ENCODE assay signal across 17 cellular contexts in the genomic region with DNA sequence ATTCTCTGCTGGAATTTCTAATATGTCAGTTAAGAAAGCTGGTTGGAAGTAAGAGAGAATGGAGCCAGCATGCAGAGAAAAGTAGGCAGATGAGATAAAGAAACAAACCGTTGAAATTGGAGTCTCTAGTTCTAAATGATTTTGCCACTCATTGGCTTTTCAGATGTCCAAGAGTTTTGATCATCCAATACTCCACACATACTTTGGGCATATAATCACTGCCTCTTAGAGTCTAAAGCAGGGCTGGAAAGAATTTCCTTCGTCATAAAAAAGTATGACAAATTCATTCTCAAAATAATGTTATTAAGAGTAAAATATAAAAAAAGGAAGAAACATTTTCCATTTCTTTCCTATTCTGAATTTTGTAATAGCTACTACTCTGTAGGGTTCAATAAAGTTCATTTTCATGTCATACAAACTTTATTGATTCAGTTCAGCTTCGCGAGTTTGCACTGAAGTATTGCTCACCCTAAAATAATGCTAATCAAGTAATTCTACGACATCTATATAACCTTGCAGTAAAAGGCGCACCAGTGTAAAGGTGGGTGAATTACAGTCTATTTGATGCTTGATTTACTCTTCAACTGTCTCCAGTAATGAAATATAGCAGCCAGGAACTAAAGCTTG.
DNase-seq lines count a peak whose midpoint lies in the region; ATAC-seq and TF ChIP-seq lines count a peak whose summit lies in the region.
"Had no signal": no experiment of that assay in that cellular context is flagged by ENCODE, and none has a peak within 500 bp of the region (broad histone marks: within the 10 kb centered on the region; RNA-seq: fewer than 3 reads in every experiment).

No MANE protein-coding gene starts in this region.

- no peaks in the 10 kb centered on the region for H3K4me1 Mint-ChIP-seq in neural progenitor cell
- H3K4me1 Mint-ChIP-seq: GM23338, IgD-negative memory B cell had no signal

- H3K27me3 Mint-ChIP-seq in neural progenitor cell (ENCODE audit: insufficient read depth, low read depth): no peaks in the 10 kb centered on the region
- H3K27me3 Mint-ChIP-seq: CD4-positive, alpha-beta T cell; IgD-negative memory B cell had no signal

- DNase-seq in A673 (ENCODE audit: low spot score) (peak; percentile 6), DND-41 (no peak), neural progenitor cell (ENCODE audit: low spot score) (no peak), mesendoderm (no peak)
- DNase-seq in activated CD4-positive, alpha-beta T cell treated with anti-CD3 and anti-CD28 coated beads for 1 hour: no peak
- DNase-seq: AML-193; Caco-2; CD4-positive, alpha-beta T cell; DMS79; HCEC 1CT; KBM-7 had no signal

- ATAC-seq in DND-41 (ENCODE audit: insufficient read depth, low read depth) (no peak), HG02884 (IDR thresholded peaks at IDR 0.05; ENCODE audit: unreplicated experiment) (no peak)
- ATAC-seq: GM23338 had no signal

- no peak for TF ChIP-seq CTCF in A673 (conservative IDR thresholded peaks at IDR 0.05; ENCODE audit: low read depth, low read length)
- no peak for TF ChIP-seq CTCF in DND-41 (IDR thresholded peaks at IDR 0.05; ENCODE audit: borderline replicate concordance, extremely low read depth, low read length, poor library complexity, severe bottlenecking)
- TF ChIP-seq CTCF in OCI-LY1 (IDR thresholded peaks at IDR 0.05; ENCODE audit: low read length): no peak
- no peak for TF ChIP-seq CTCF in neural progenitor cell (IDR thresholded peaks at IDR 0.05)

- H3K9me3 ChIP-seq in A673 (ENCODE audit: low read depth, low read length, poor library complexity, severe bottlenecking): no peaks in the 10 kb centered on the region
- no peaks in the 10 kb centered on the region for H3K9me3 ChIP-seq in DND-41 (ENCODE audit: insufficient read depth, low read length, severe bottlenecking)
- H3K9me3 ChIP-seq in OCI-LY1 (ENCODE audit: low read length): no peaks in the 10 kb centered on the region
- no peaks in the 10 kb centered on the region for H3K9me3 ChIP-seq in neural progenitor cell (ENCODE audit: low read depth)
- H3K9me3 ChIP-seq: Caco-2 had no signal

- no peaks in the 10 kb centered on the region; the same call in 1 of the 2 replicates for H3F3A ChIP-seq in OCI-LY1 (ENCODE audit: insufficient read depth, low read length)
- H3F3A ChIP-seq in neural progenitor cell (ENCODE audit: low read depth): no peaks in the 10 kb centered on the region

- POLR2A ChIA-PET in A673 (lab: Charles Lee; ENCODE audit: low non-redundant PET): no interaction called here

- no TSS peak for BruUV-seq in A673 (replicated peaks; lab: Mats Ljungman, UMichigan)

- no peak overlapping the region for H3K4me3 ChIP-seq in A673 (ENCODE audit: low read depth, low read length, poor library complexity, severe bottlenecking)
- no peak overlapping the region for H3K4me3 ChIP-seq in DND-41 (ENCODE audit: low read depth in 1 of 2, low read length in 2 of 2)
- no peak overlapping the region for H3K4me3 ChIP-seq in OCI-LY1 (ENCODE audit: low read depth, low read length, poor library complexity, severe bottlenecking)
- H3K4me3 ChIP-seq in neural progenitor cell: no peak overlapping the region
- H3K4me3 ChIP-seq in mesendoderm (ENCODE audit: low read length): no peak overlapping the region
- H3K4me3 ChIP-seq: GM23338 had no signal

- no peak overlapping the region for H2AK5ac ChIP-seq in mesendoderm (ENCODE audit: low read length)

- no peak overlapping the region for H4K5ac ChIP-seq in mesendoderm (ENCODE audit: low read length)

- no peak overlapping the region for H2BK15ac ChIP-seq in mesendoderm (replicated peaks; ENCODE audit: low read depth)

- no peaks in the 10 kb centered on the region for H3K79me2 ChIP-seq in DND-41 (ENCODE audit: insufficient read depth, low read length)
- no peaks in the 10 kb centered on the region for H3K79me2 ChIP-seq in OCI-LY1 (ENCODE audit: insufficient read depth, low read length)
- no peaks in the 10 kb centered on the region for H3K79me2 ChIP-seq in neural progenitor cell (ENCODE audit: low read depth)
- H3K79me2 ChIP-seq in mesendoderm (ENCODE audit: control insufficient read depth, insufficient read depth, low read length): no peaks in the 10 kb centered on the region

- H3K79me1 ChIP-seq in mesendoderm (ENCODE audit: low read length): no peaks in the 10 kb centered on the region

- H3K9ac ChIP-seq in DND-41 (ENCODE audit: low read depth, low read length) (no peak overlapping the region), OCI-LY1 (ENCODE audit: low read length) (no peak overlapping the region), neural progenitor cell (no peak overlapping the region), mesendoderm (ENCODE audit: low read length) (no peak overlapping the region)

- H3K36me3 Mint-ChIP-seq in neural progenitor cell: no peaks in the 10 kb centered on the region
- H3K36me3 Mint-ChIP-seq: IgD-negative memory B cell had no signal

- no peak overlapping the region for H4K8ac ChIP-seq in mesendoderm (ENCODE audit: low read depth, low read length)

- no peaks in the 10 kb centered on the region for H3K9me3 Mint-ChIP-seq in neural progenitor cell
- H3K9me3 Mint-ChIP-seq: CD4-positive, alpha-beta T cell had no signal

- no peaks in the 10 kb centered on the region for H3K27me3 ChIP-seq in A673 (replicated peaks; ENCODE audit: insufficient read depth, low read depth, low read length, poor library complexity)
- H3K27me3 ChIP-seq in DND-41 (ENCODE audit: insufficient read depth, low read length, poor library complexity): no peaks in the 10 kb centered on the region
- no peaks in the 10 kb centered on the region for H3K27me3 ChIP-seq in OCI-LY1 (ENCODE audit: insufficient read depth, low read length)
- H3K27me3 ChIP-seq in neural progenitor cell: no peaks in the 10 kb centered on the region
- no peaks in the 10 kb centered on the region for H3K27me3 ChIP-seq in mesendoderm (ENCODE audit: insufficient read depth, low read length, poor library complexity)

- H3K23ac ChIP-seq in mesendoderm (ENCODE audit: low read length): no peak overlapping the region

- H2BK120ac ChIP-seq in mesendoderm (ENCODE audit: low read depth, low read length): no peak overlapping the region

- H3K27ac ChIP-seq in A673 (ENCODE audit: low read depth, low read length, poor library complexity, severe bottlenecking): no peak overlapping the region
- H3K27ac ChIP-seq in DND-41 (ENCODE audit: low read length): no peak overlapping the region
- H3K27ac ChIP-seq in OCI-LY1 (ENCODE audit: low read depth, low read length, poor library complexity, severe bottlenecking): no peak overlapping the region
- no peak overlapping the region for H3K27ac ChIP-seq in neural progenitor cell
- no peak overlapping the region for H3K27ac ChIP-seq in mesendoderm (ENCODE audit: low read depth, low read length)
- H3K27ac ChIP-seq: C4-2B, HL-60 had no signal

- CTCF ChIA-PET in A673 (lab: Charles Lee): no interaction called here

- H3K18ac ChIP-seq in mesendoderm (ENCODE audit: low read length): no peak overlapping the region

- WGBS in mesendoderm (ENCODE audit: extremely low coverage, insufficient coverage, low lambda C conversion rate): no CpG with 5 or more reads among the region's 6 CpGs

- peak overlapping the region; percentile 12; the same call in 1 of the 2 replicates for H2AFZ ChIP-seq in DND-41 (ENCODE audit: low read depth, low read length)
- H2AFZ ChIP-seq in OCI-LY1 (ENCODE audit: low read length): peak overlapping the region; percentile 0; the same call in 1 of the 2 replicates
- H2AFZ ChIP-seq in neural progenitor cell (replicated peaks): peak overlapping the region; percentile 32
- H2AFZ ChIP-seq: GM23338 had no signal

- intact Hi-C loops in A673 (cut with micrococcal nuclease; ENCODE audit: unreplicated experiment): no loop called here

- H4K20me1 ChIP-seq in DND-41 (ENCODE audit: insufficient read depth, low read length) (no peaks in the 10 kb centered on the region), OCI-LY1 (ENCODE audit: insufficient read depth, low read length) (no peaks in the 10 kb centered on the region), neural progenitor cell (ENCODE audit: low read depth) (no peaks in the 10 kb centered on the region)

- H3K56ac ChIP-seq in mesendoderm (ENCODE audit: low read length): no peak overlapping the region

- H3K4me2 ChIP-seq in DND-41 (ENCODE audit: insufficient read depth, low read length) (no peak overlapping the region), OCI-LY1 (ENCODE audit: low read length) (no peak overlapping the region), neural progenitor cell (no peak overlapping the region), mesendoderm (ENCODE audit: low read length) (no peak overlapping the region)
- H3K4me2 ChIP-seq: GM23338 had no signal

- no peak overlapping the region for H3K4me3 Mint-ChIP-seq in neural progenitor cell
- H3K4me3 Mint-ChIP-seq: CD4-positive, alpha-beta T cell; GM23338; IgD-negative memory B cell had no signal

- no peak overlapping the region for H2BK5ac ChIP-seq in mesendoderm (ENCODE audit: low read length)

- no peak overlapping the region for H3K4ac ChIP-seq in mesendoderm (ENCODE audit: low read depth, low read length)

- H3K36me3 ChIP-seq in A673 (ENCODE audit: insufficient read depth, low read length, poor library complexity, severe bottlenecking) (no peaks in the 10 kb centered on the region), DND-41 (ENCODE audit: insufficient read depth, low read length) (no peaks in the 10 kb centered on the region), OCI-LY1 (ENCODE audit: insufficient read depth, low read length) (no peaks in the 10 kb centered on the region), neural progenitor cell (no peaks in the 10 kb centered on the region), mesendoderm (ENCODE audit: control insufficient read depth, insufficient read depth, low read length) (no peaks in the 10 kb centered on the region)

- H3K4me1 ChIP-seq in A673 (ENCODE audit: insufficient read depth, low read length, poor library complexity, severe bottlenecking) (no peaks in the 10 kb centered on the region), DND-41 (ENCODE audit: insufficient read depth, low read length) (no peaks in the 10 kb centered on the region), OCI-LY1 (ENCODE audit: insufficient read depth, low read length, severe bottlenecking) (no peaks in the 10 kb centered on the region), neural progenitor cell (no peaks in the 10 kb centered on the region), mesendoderm (ENCODE audit: control insufficient read depth, low read depth, low read length) (no peaks in the 10 kb centered on the region)
- H3K4me1 ChIP-seq: Caco-2 had no signal

- no peak overlapping the region for H3K27ac Mint-ChIP-seq in neural progenitor cell
- H3K27ac Mint-ChIP-seq: CD4-positive, alpha-beta T cell; GM23338; IgD-negative memory B cell had no signal

- H3K9me2 ChIP-seq in OCI-LY1 (ENCODE audit: low read depth, low read length): no peaks in the 10 kb centered on the region
